ENCODE assay signal across 8 cellular contexts in genomic region chrX:1537031-1537715, GRCh38. TPM values are rescaled to one million over a fixed set of nuclear protein-coding genes. Genes with fewer than 3 reads are reported as not detected.
DNase-seq lines count a peak whose midpoint lies in the region; FAIRE-seq and TF ChIP-seq lines count a peak whose summit lies in the region.

A gene with protein sequence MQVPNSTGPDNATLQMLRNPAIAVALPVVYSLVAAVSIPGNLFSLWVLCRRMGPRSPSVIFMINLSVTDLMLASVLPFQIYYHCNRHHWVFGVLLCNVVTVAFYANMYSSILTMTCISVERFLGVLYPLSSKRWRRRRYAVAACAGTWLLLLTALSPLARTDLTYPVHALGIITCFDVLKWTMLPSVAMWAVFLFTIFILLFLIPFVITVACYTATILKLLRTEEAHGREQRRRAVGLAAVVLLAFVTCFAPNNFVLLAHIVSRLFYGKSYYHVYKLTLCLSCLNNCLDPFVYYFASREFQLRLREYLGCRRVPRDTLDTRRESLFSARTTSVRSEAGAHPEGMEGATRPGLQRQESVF (minus strand): TSS chrX:1537185. CDS start chrX:1466558, 70,627 bp downstream.

- H3K9me3 Mint-ChIP-seq in astrocyte (ENCODE audit: unreplicated experiment): peaks cover 5% of the 10 kb centered on the region

- H3K27me3 ChIP-seq in astrocyte (ENCODE audit: insufficient read depth, low read length) (no peaks in the 10 kb centered on the region), mucosa of stomach (ENCODE audit: control insufficient read depth, insufficient read depth, low read length) (no peaks in the 10 kb centered on the region)

- H3K27ac Mint-ChIP-seq in astrocyte (ENCODE audit: unreplicated experiment): no peak within 1 kb of the TSS

- no peaks in the 10 kb centered on the region for H3K36me3 Mint-ChIP-seq in astrocyte (ENCODE audit: low read depth, unreplicated experiment)

- H3K9me3 ChIP-seq in astrocyte (ENCODE audit: insufficient read depth, low read depth, low read length): no peaks in the 10 kb centered on the region
- no peaks in the 10 kb centered on the region for H3K9me3 ChIP-seq in mucosa of stomach (ENCODE audit: control insufficient read depth, low read length)

- H3K27ac ChIP-seq in astrocyte (ENCODE audit: low read depth, low read length): no peak within 1 kb of the TSS

- no peaks in the 10 kb centered on the region for H3K79me2 ChIP-seq in astrocyte (ENCODE audit: insufficient read depth, low read length)

- DNase-seq in Daoy (ENCODE audit: low read depth): peak; percentile 47
- peak; percentile 67 for DNase-seq in GM20000 (ENCODE audit: low spot score)
- peak; percentile 7 for DNase-seq in HT-29 (ENCODE audit: low spot score)
- peak; percentile 62 for DNase-seq in T-helper 22 cell (ENCODE audit: low read depth)
- DNase-seq in astrocyte (ENCODE audit: low read depth): no peak
- DNase-seq in stromal cell of bone marrow (ENCODE audit: low read depth): peak; percentile 6
- no peak for DNase-seq in NCI-H187 (lab: John Stamatoyannopoulos, UW)

- no peaks in the 10 kb centered on the region for H3K36me3 ChIP-seq in astrocyte (ENCODE audit: insufficient read depth, low read length)
- H3K36me3 ChIP-seq in mucosa of stomach (ENCODE audit: control insufficient read depth, insufficient read depth, low read length): no peaks in the 10 kb centered on the region

- H3K4me1 ChIP-seq in astrocyte (ENCODE audit: insufficient read depth, low read length) (no peaks in the 10 kb centered on the region), mucosa of stomach (ENCODE audit: control insufficient read depth, insufficient read depth, low read length) (no peaks in the 10 kb centered on the region)

- no peak for FAIRE-seq in astrocyte (lab: Jason Lieb, UNC)

- H4K20me1 ChIP-seq in astrocyte (ENCODE audit: insufficient read depth, low read length): no peaks in the 10 kb centered on the region

- no peak within 1 kb of the TSS for H3K4me3 Mint-ChIP-seq in astrocyte (ENCODE audit: unreplicated experiment)

- H3K9ac ChIP-seq in astrocyte (ENCODE audit: low read length): no peak within 1 kb of the TSS
- H3K9ac ChIP-seq in mucosa of stomach (ENCODE audit: low read length): peak within 1 kb of the TSS; percentile 15

- H3K27me3 Mint-ChIP-seq in astrocyte (ENCODE audit: low read depth, unreplicated experiment): no peaks in the 10 kb centered on the region

- peak within 1 kb of the TSS; percentile 15 for H3K4me2 ChIP-seq in astrocyte (ENCODE audit: low read length)

- no peak within 1 kb of the TSS for H3K4me3 ChIP-seq in astrocyte (ENCODE audit: insufficient read depth, low read depth, low read length)
- no peak within 1 kb of the TSS for H3K4me3 ChIP-seq in mucosa of stomach (ENCODE audit: low read length)

- H3K4me1 Mint-ChIP-seq in astrocyte (ENCODE audit: low read depth, unreplicated experiment): no peaks in the 10 kb centered on the region

- TF ChIP-seq CTCF in GM20000 (IDR thresholded peaks at IDR 0.05; ENCODE audit: extremely low read depth, missing control alignments): peak; percentile 38
- no peak for TF ChIP-seq CTCF in astrocyte (IDR thresholded peaks at IDR 0.05; ENCODE audit: insufficient read depth, low read depth, low read length)

- H2AFZ ChIP-seq in astrocyte (ENCODE audit: low read depth, low read length): no peak within 1 kb of the TSS

RNA-seq across cellular contexts. Expression of the gene that starts here (rescaled TPM):
- 0.11 TPM in 1 of 2 replicates, not detected in the other for total RNA-seq in Daoy (2014; rRNA removed; shearing (Covaris generic))
- not detected in 2 replicates for total RNA-seq in HT-29 (2014; rRNA removed; shearing (Covaris generic))
- not detected in 2 replicates for total RNA-seq in astrocyte

Comparison
In these comparisons a context has a peak if more than half of its experiments do, and no peak if none do; other contexts are left out.
1. Peak in DNase-seq in Daoy; RNA of the gene not detected or under 1 TPM.
2. Peak in DNase-seq in HT-29; RNA of the gene not detected or under 1 TPM.
3. DNase-seq: peak in GM20000 (single experiment), T-helper 22 cell (single experiment) and stromal cell of bone marrow (single experiment); none in astrocyte (single experiment) and NCI-H187 (0 of 2).